In genomic region chr2:241272722-241273551, GRCh38 we compare ENCODE assay signal across 1 cellular context.
TF ChIP-seq lines count a peak whose summit lies in the region.

No MANE protein-coding gene starts in this region.

TF ChIP-seq in HepG2, 621 proteins besides CTCF, POLR2A, EP300 and RAD21 (continued from another document and continues in another):
- TF ChIP-seq, protein P1, sequence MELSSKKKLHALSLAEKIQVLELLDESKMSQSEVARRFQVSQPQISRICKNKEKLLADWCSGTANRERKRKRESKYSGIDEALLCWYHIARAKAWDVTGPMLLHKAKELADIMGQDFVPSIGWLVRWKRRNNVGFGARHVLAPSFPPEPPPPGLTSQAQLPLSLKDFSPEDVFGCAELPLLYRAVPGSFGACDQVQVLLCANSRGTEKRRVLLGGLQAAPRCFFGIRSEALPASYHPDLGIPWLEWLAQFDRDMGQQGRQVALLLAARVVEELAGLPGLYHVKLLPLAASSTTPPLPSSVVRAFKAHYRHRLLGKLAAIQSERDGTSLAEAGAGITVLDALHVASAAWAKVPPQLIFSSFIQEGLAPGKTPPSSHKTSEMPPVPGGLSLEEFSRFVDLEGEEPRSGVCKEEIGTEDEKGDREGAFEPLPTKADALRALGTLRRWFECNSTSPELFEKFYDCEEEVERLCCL (CRISPR knock-in tag; IDR thresholded peaks at IDR 0.05; ENCODE audit: borderline replicate concordance): 0 out of 2 replicates have a peak, but pooled peaks have one; percentile 22
- peak; percentile 4 for TF ChIP-seq ASH2L (IDR thresholded peaks at IDR 0.05; ENCODE audit: insufficient read length, low read depth, low read length)
- TF ChIP-seq, protein P2, sequence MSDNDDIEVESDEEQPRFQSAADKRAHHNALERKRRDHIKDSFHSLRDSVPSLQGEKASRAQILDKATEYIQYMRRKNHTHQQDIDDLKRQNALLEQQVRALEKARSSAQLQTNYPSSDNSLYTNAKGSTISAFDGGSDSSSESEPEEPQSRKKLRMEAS (IDR thresholded peaks at IDR 0.05): peak; percentile 29; the same call in 1 of the 2 replicates
- TF ChIP-seq IRF9 (CRISPR knock-in tag; IDR thresholded peaks at IDR 0.05; ENCODE audit: borderline replicate concordance): 0 out of 2 replicates have a peak, but pooled peaks have one; percentile 23
- TF ChIP-seq CREB1 (IDR thresholded peaks at IDR 0.05): peak; percentile 7; the same call in 1 of the 2 replicates
- no peak for TF ChIP-seq CREB1 (CRISPR knock-in tag; IDR thresholded peaks at IDR 0.05)
- TF ChIP-seq ZNF263 (CRISPR knock-in tag; IDR thresholded peaks at IDR 0.05): 0 out of 2 replicates have a peak, but pooled peaks have one; percentile 33
- TF ChIP-seq, protein P3, sequence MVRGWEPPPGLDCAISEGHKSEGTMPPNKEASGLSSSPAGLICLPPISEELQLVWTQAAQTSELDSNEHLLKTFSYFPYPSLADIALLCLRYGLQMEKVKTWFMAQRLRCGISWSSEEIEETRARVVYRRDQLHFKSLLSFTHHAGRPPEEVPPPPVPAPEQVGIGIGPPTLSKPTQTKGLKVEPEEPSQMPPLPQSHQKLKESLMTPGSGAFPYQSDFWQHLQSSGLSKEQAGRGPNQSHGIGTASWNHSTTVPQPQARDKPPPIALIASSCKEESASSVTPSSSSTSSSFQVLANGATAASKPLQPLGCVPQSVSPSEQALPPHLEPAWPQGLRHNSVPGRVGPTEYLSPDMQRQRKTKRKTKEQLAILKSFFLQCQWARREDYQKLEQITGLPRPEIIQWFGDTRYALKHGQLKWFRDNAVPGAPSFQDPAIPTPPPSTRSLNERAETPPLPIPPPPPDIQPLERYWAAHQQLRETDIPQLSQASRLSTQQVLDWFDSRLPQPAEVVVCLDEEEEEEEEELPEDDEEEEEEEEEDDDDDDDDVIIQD (CRISPR knock-in tag; IDR thresholded peaks at IDR 0.05; ENCODE audit: low read depth): no peak
- 0 out of 2 replicates have a peak, but pooled peaks have one; percentile 18 for TF ChIP-seq ZNF292 (CRISPR knock-in tag; IDR thresholded peaks at IDR 0.05; ENCODE audit: borderline replicate concordance, low read depth)
- TF ChIP-seq HOXA5 (CRISPR knock-in tag; IDR thresholded peaks at IDR 0.05): peak; percentile 45
- 0 out of 2 replicates have a peak, but pooled peaks have one; percentile 40 for TF ChIP-seq ZFP90 (CRISPR knock-in tag; IDR thresholded peaks at IDR 0.05; ENCODE audit: borderline replicate concordance)
- TF ChIP-seq ZNF296 (CRISPR knock-in tag; conservative IDR thresholded peaks at IDR 0.05): no peak
- TF ChIP-seq ZNF839 (CRISPR knock-in tag; IDR thresholded peaks at IDR 0.05; ENCODE audit: borderline replicate concordance): no peak
- TF ChIP-seq ZNF451 (CRISPR knock-in tag; IDR thresholded peaks at IDR 0.05): peak; percentile 44; the same call in 1 of the 2 replicates
- TF ChIP-seq EED (CRISPR knock-in tag; IDR thresholded peaks at IDR 0.05): 0 out of 2 replicates have a peak, but pooled peaks have one; percentile 1
- TF ChIP-seq RBM39 (IDR thresholded peaks at IDR 0.05; ENCODE audit: low read depth, low read length, poor library complexity, severe bottlenecking): no peak
- peak; percentile 64; the same call in 1 of the 2 replicates for TF ChIP-seq XBP1 (CRISPR knock-in tag; IDR thresholded peaks at IDR 0.05)
- TF ChIP-seq ZNF430 (CRISPR knock-in tag; IDR thresholded peaks at IDR 0.05): no peak
- TF ChIP-seq MAZ (IDR thresholded peaks at IDR 0.05; ENCODE audit: borderline replicate concordance, low read depth, low read length): no peak; the same call in 1 of the 2 replicates
- TF ChIP-seq MAZ (CRISPR knock-in tag; IDR thresholded peaks at IDR 0.05; ENCODE audit: low read depth): 0 out of 2 replicates have a peak, but pooled peaks have one; percentile 3
- TF ChIP-seq FOXK2 (IDR thresholded peaks at IDR 0.05): no peak
- 0 out of 2 replicates have a peak, but pooled peaks have one; percentile 28 for TF ChIP-seq MYC (CRISPR knock-in tag; IDR thresholded peaks at IDR 0.05; ENCODE audit: borderline replicate concordance)
- 0 out of 2 replicates have a peak, but pooled peaks have one; percentile 27 for TF ChIP-seq ZGPAT (CRISPR knock-in tag; IDR thresholded peaks at IDR 0.05)
- TF ChIP-seq, protein P4, sequence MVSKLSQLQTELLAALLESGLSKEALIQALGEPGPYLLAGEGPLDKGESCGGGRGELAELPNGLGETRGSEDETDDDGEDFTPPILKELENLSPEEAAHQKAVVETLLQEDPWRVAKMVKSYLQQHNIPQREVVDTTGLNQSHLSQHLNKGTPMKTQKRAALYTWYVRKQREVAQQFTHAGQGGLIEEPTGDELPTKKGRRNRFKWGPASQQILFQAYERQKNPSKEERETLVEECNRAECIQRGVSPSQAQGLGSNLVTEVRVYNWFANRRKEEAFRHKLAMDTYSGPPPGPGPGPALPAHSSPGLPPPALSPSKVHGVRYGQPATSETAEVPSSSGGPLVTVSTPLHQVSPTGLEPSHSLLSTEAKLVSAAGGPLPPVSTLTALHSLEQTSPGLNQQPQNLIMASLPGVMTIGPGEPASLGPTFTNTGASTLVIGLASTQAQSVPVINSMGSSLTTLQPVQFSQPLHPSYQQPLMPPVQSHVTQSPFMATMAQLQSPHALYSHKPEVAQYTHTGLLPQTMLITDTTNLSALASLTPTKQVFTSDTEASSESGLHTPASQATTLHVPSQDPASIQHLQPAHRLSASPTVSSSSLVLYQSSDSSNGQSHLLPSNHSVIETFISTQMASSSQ (IDR thresholded peaks at IDR 0.05; ENCODE audit: low read depth): no peak
- TF ChIP-seq, protein P4 (CRISPR knock-in tag; IDR thresholded peaks at IDR 0.05; ENCODE audit: borderline replicate concordance): no peak
- 0 out of 2 replicates have a peak, but pooled peaks have one; percentile 21 for TF ChIP-seq TBX2 (CRISPR knock-in tag; IDR thresholded peaks at IDR 0.05; ENCODE audit: borderline replicate concordance)
- peak; percentile 25; the same call in 1 of the 2 replicates for TF ChIP-seq NFYC (CRISPR knock-in tag; IDR thresholded peaks at IDR 0.05)
- peak; percentile 47; the same call in 1 of the 2 replicates for TF ChIP-seq NFYB (CRISPR knock-in tag; IDR thresholded peaks at IDR 0.05)
- TF ChIP-seq ZMYM4 (CRISPR knock-in tag; IDR thresholded peaks at IDR 0.05): peak; percentile 12; the same call in 1 of the 2 replicates
- 0 out of 2 replicates have a peak, but pooled peaks have one; percentile 58 for TF ChIP-seq MEIS2 (CRISPR knock-in tag; IDR thresholded peaks at IDR 0.05)
- peak; percentile 55 for TF ChIP-seq ZNF574 (CRISPR knock-in tag; IDR thresholded peaks at IDR 0.05)
- TF ChIP-seq KLF9 (CRISPR knock-in tag; IDR thresholded peaks at IDR 0.05; ENCODE audit: low read depth): no peak
- 0 out of 2 replicates have a peak, but pooled peaks have one; percentile 28 for TF ChIP-seq SALL1 (CRISPR knock-in tag; IDR thresholded peaks at IDR 0.05)
- TF ChIP-seq ZBTB38 (CRISPR knock-in tag; IDR thresholded peaks at IDR 0.05): 0 out of 2 replicates have a peak, but pooled peaks have one; percentile 34
- peak; percentile 85 for TF ChIP-seq ZNF142 (CRISPR knock-in tag; IDR thresholded peaks at IDR 0.05)
- no peak for TF ChIP-seq ZZZ3 (CRISPR knock-in tag; IDR thresholded peaks at IDR 0.05; ENCODE audit: borderline replicate concordance)
- TF ChIP-seq ARNT2 (CRISPR knock-in tag; IDR thresholded peaks at IDR 0.05; ENCODE audit: low read depth): no peak
- TF ChIP-seq ZFP37 (CRISPR knock-in tag; IDR thresholded peaks at IDR 0.05; ENCODE audit: borderline replicate concordance): 0 out of 2 replicates have a peak, but pooled peaks have one; percentile 62
- TF ChIP-seq RARA (CRISPR knock-in tag; IDR thresholded peaks at IDR 0.05): no peak
- TF ChIP-seq HNRNPK (IDR thresholded peaks at IDR 0.05; ENCODE audit: low read depth, low read length, poor library complexity, severe bottlenecking): peak; percentile 20
- TF ChIP-seq AGO2 (optimal IDR thresholded peaks at IDR 0.05; ENCODE audit: low read depth, low read length): peak; percentile 8
- peak; percentile 24; the same call in 1 of the 2 replicates for TF ChIP-seq FOXC1 (CRISPR knock-in tag; IDR thresholded peaks at IDR 0.05; ENCODE audit: borderline replicate concordance)
- no peak for TF ChIP-seq NAIF1 (CRISPR knock-in tag; IDR thresholded peaks at IDR 0.05; ENCODE audit: borderline replicate concordance)
- peak; percentile 7; the same call in 1 of the 2 replicates for TF ChIP-seq RXRB (CRISPR knock-in tag; IDR thresholded peaks at IDR 0.05; ENCODE audit: borderline replicate concordance)
